In genomic region chr4:82447886-82448285, GRCh38 we compare ENCODE assay signal across 13 cellular contexts.
"Had no signal": no experiment of that assay in that cellular context is flagged by ENCODE, and none has a peak within 500 bp of the region (broad histone marks: within the 10 kb centered on the region; RNA-seq: fewer than 3 reads in every experiment).

No MANE protein-coding gene starts in this region.

- H3K27ac Mint-ChIP-seq: activated B cell treated with CpG ODN at 0.5 μM for 24 hours; activated CD4-positive, alpha-beta T cell treated with anti-CD3 and anti-CD28 coated beads, Interleukin-2, amount 10 ng/mL, durations not matched to agents 24 days and 14 days; activated T-helper 1 cell treated with anti-CD3 and anti-CD28 coated beads, Interleukin-12 subunit alpha, Interleukin-12 subunit beta, Interleukin-2, Interleukin-4 antibody, amounts not matched to agents 30 ng/mL and 10 ng/mL and 1 ng/mL, durations not matched to agents 14 hours and 24 hours and 36 hours; T-helper 2 cell treated with Interferon-gamma antibody and Interleukin-4, amounts not matched to agents 5 μg/mL and 100 μg/mL, for 36 hours had no signal

- DNase-seq: activated B cell treated with CpG ODN at 0.5 μM for 24 hours; activated CD4-positive, alpha-beta T cell treated with anti-CD3 and anti-CD28 coated beads, Interleukin-2, amount 10 ng/mL, durations not matched to agents 24 days and 14 days; activated CD8-positive, alpha-beta memory T cell treated with anti-CD3 and anti-CD28 coated beads, Interleukin-2, amount 50 U/mL, for 4 hours; activated naive CD4-positive, alpha-beta T cell treated with Interleukin-2 at 50 U/mL for 16 hours; effector memory CD4-positive, alpha-beta T cell; lower lobe of right lung; natural killer cell; spleen; stimulated activated CD4-positive, alpha-beta T cell treated with anti-CD3 and anti-CD28 coated beads, Interleukin-4, amount 100 ng/mL, for 4 hours; stimulated activated naive CD4-positive, alpha-beta T cell treated with Interleukin-2 at 50 U/mL for 16 hours; uterus had no signal

- H3K36me3 Mint-ChIP-seq: natural killer cell had no signal

- H3K27me3 Mint-ChIP-seq: activated B cell treated with CpG ODN at 0.5 μM for 24 hours; activated CD4-positive, alpha-beta T cell treated with anti-CD3 and anti-CD28 coated beads, Interleukin-2, amount 10 ng/mL, durations not matched to agents 24 days and 14 days had no signal

- H3K4me1 Mint-ChIP-seq: activated B cell treated with CpG ODN at 0.5 μM for 24 hours had no signal

- H3K9me3 Mint-ChIP-seq: activated B cell treated with CpG ODN at 0.5 μM for 24 hours; activated CD4-positive, alpha-beta T cell treated with anti-CD3 and anti-CD28 coated beads, Interleukin-2, amount 10 ng/mL, durations not matched to agents 24 days and 14 days; activated T-helper 1 cell treated with anti-CD3 and anti-CD28 coated beads, Interleukin-12 subunit alpha, Interleukin-12 subunit beta, Interleukin-2, Interleukin-4 antibody, amounts not matched to agents 30 ng/mL and 10 ng/mL and 1 ng/mL, durations not matched to agents 14 hours and 24 hours and 36 hours; natural killer cell; T-helper 2 cell treated with Interferon-gamma antibody and Interleukin-4, amounts not matched to agents 5 μg/mL and 100 μg/mL, for 36 hours had no signal

- H3K4me3 Mint-ChIP-seq: activated B cell treated with CpG ODN at 0.5 μM for 24 hours; activated CD4-positive, alpha-beta T cell treated with anti-CD3 and anti-CD28 coated beads, Interleukin-2, amount 10 ng/mL, durations not matched to agents 24 days and 14 days; activated T-helper 1 cell treated with anti-CD3 and anti-CD28 coated beads, Interleukin-12 subunit alpha, Interleukin-12 subunit beta, Interleukin-2, Interleukin-4 antibody, amounts not matched to agents 30 ng/mL and 10 ng/mL and 1 ng/mL, durations not matched to agents 14 hours and 24 hours and 36 hours; natural killer cell; T-helper 2 cell treated with Interferon-gamma antibody and Interleukin-4, amounts not matched to agents 5 μg/mL and 100 μg/mL, for 36 hours had no signal

- ATAC-seq: lower lobe of right lung, natural killer cell had no signal
